Comparison of ENCODE assay signal across 8 cellular contexts in the genomic region with DNA sequence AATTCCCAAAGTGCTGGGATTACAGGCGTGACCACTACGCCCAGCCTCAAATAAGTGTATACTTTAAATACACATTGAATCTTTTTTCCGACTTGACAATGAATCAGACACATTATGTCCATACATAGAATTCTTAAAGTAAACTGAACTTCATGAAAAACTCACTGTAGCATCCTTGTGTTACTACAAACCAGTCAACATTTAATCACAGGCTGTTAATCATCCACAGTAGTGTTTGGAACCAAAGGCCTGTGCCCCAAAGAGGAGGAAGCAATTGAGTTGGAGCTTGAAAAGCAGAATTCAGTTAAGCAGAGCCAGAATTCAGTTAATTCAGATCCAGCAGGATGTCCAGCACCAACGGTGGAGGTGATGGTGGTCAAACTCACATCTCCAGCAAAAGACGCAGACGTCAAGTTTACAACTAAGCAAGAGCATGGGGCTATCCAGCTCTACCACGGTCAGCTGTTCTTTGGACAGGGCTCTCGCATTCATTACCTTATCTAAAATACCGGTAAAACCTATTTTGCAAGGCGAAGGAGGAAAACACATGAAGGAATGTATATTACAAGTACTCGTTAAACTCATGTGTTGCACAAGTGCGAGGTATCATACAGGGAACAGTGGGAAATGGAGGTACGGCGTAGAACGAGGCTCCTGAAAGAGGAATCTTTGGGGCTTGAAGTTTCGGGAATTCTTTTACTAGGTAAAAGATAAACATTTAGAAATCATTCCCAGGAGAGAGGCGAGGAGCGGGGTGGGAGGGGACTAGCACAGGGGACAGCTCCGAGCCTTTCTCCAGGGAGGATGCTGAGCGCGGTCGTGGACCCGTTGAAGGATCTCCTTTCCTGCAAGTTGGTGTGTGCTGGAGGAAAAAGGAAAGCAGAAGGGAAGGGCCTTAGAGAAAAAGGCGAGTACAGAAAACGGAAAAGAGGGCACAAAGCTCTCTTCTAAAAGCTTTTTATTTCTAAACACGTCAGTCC. TPM values are rescaled to one million over a fixed set of nuclear protein-coding genes. Genes with fewer than 3 reads are reported as not detected.
A peak's percentile ranks its signal among the peaks of the same experiment; 100 is the strongest.
DNase-seq lines count a peak whose midpoint lies in the region; ATAC-seq and TF ChIP-seq lines count a peak whose summit lies in the region.

No MANE protein-coding gene starts in this region.

- intact Hi-C loops in PC-3 (cut with micrococcal nuclease) (loop anchor here (2.0 to 10.0 kb wide), 2 partner anchors 31 to 113 kb away; no protein-coding TSS in a partner anchor), upper lobe of right lung (cut with DNase I) (no loop called here)

- peaks cover 10% of the 10 kb centered on the region; the same call in 1 of the 2 replicates for H4K20me1 ChIP-seq in PC-3 (ENCODE audit: low read length)

- peak overlapping the region; percentile 87 for H3K4me3 ChIP-seq in PC-3 (ENCODE audit: low read length)
- peak overlapping the region; percentile 91 to 99 for H3K4me3 ChIP-seq in duodenal mucosa (ENCODE audit: low read depth in 1 of 2, low read length in 2 of 2)
- H3K4me3 ChIP-seq in upper lobe of right lung: peak overlapping the region; percentile 99

- H3K27ac ChIP-seq in PC-3 (ENCODE audit: low read length) (no peak overlapping the region), duodenal mucosa (ENCODE audit: low read depth, low read length) (no peak overlapping the region), upper lobe of right lung (peak overlapping the region; percentile 99)

- no peaks in the 10 kb centered on the region for H3K9me3 ChIP-seq in PC-3 (ENCODE audit: low read length)
- H3K9me3 ChIP-seq in duodenal mucosa (ENCODE audit: control insufficient read depth in 1 of 2, low read length in 2 of 2): no peaks in the 10 kb centered on the region
- no peaks in the 10 kb centered on the region for H3K9me3 ChIP-seq in upper lobe of right lung

- H3F3A ChIP-seq in PC-3 (ENCODE audit: low read length, unreplicated experiment): no peaks in the 10 kb centered on the region

- CTCF ChIA-PET in PC-3 (lab: Charles Lee): interaction anchor here (0.6 to 1.0 kb wide), 2 partner anchors 19 to 110 kb away, joined by 3 read pairs; no protein-coding TSS in a partner anchor

- TF ChIP-seq CTCF in PC-3 (conservative IDR thresholded peaks at IDR 0.05; ENCODE audit: low read depth, low read length): no peak
- no peak for TF ChIP-seq CTCF in upper lobe of right lung (IDR thresholded peaks at IDR 0.05)

- H3K4me1 ChIP-seq in PC-3 (ENCODE audit: insufficient read depth, low read length) (0 out of 2 replicates have a peak, but pooled peaks cover 3% of the 10 kb centered on the region), duodenal mucosa (ENCODE audit: control insufficient read depth in 1 of 2, insufficient read depth in 2 of 2, low read length in 2 of 2) (peaks cover 14 to 27% of the 10 kb centered on the region in 2 donors), upper lobe of right lung (peaks cover 25% of the 10 kb centered on the region)

- H3K36me3 ChIP-seq in PC-3 (ENCODE audit: low read depth, low read length) (no peaks in the 10 kb centered on the region; the same call in 1 of the 2 replicates), duodenal mucosa (ENCODE audit: control insufficient read depth in 1 of 2, insufficient read depth in 2 of 2, low read length in 2 of 2) (peaks cover 3 to 6% of the 10 kb centered on the region in 2 donors), upper lobe of right lung (peaks cover 21% of the 10 kb centered on the region)

- peak; percentile 13 for DNase-seq in stimulated activated CD4-positive, alpha-beta T cell treated with anti-CD3 and anti-CD28 coated beads, Interleukin-4, amount 100 ng/mL, for 24 hours
- no peak for DNase-seq in stimulated activated CD4-positive, alpha-beta T cell treated with anti-CD3 and anti-CD28 coated beads, Interleukin-1b, Interleukin-23, amount 100 ng/mL, for 48 hours
- DNase-seq in PC-3 (peak; percentile 5), midbrain (lab: John Stamatoyannopoulos, UW) (peak; percentile 15), upper lobe of right lung (no peak)

- H3K27me3 ChIP-seq in PC-3 (ENCODE audit: low read length) (no peaks in the 10 kb centered on the region), duodenal mucosa (ENCODE audit: control insufficient read depth in 1 of 2, insufficient read depth in 2 of 2, low read length in 2 of 2) (no peaks in the 10 kb centered on the region), upper lobe of right lung (no peaks in the 10 kb centered on the region)

- H3K4me2 ChIP-seq in PC-3 (ENCODE audit: low read length): peak overlapping the region; percentile 96

- H3K79me2 ChIP-seq in PC-3 (ENCODE audit: low read length): peaks cover 43% of the 10 kb centered on the region

- H3K9ac ChIP-seq in PC-3 (ENCODE audit: low read length) (peak overlapping the region; percentile 95), duodenal mucosa (ENCODE audit: low read depth in 1 of 2, low read length in 2 of 2) (peak overlapping the region; percentile 80 to 95)

- peak overlapping the region; percentile 95 for H2AFZ ChIP-seq in PC-3 (ENCODE audit: low read length)

- no TSS peak for BruUV-seq in PC-3 (replicated peaks; lab: Mats Ljungman, UMichigan)

- ATAC-seq in PC-3 (peak; percentile 21), upper lobe of right lung (no peak), GM21825 (IDR thresholded peaks at IDR 0.05; ENCODE audit: unreplicated experiment) (no peak), HG03159 (IDR thresholded peaks at IDR 0.05; ENCODE audit: unreplicated experiment) (no peak)

- no peaks in the 10 kb centered on the region for H3K9me2 ChIP-seq in PC-3 (replicated peaks; ENCODE audit: low read length)

- POLR2A ChIA-PET in PC-3 (lab: Charles Lee; ENCODE audit: unreplicated experiment): interaction anchor here (0.5 kb wide), 1 partner anchor 432 kb away, joined by 5 read pairs; no protein-coding TSS in a partner anchor

RNA-seq across cellular contexts. Expression of gene SLC39A6, which starts 1.0 kb away (rescaled TPM):
- total RNA-seq in PC-3 (2014; rRNA removed) (18.3 and 25.5 TPM in 2 replicates), upper lobe of right lung (24.3 TPM)

RNA-seq across cellular contexts. Expression of gene ELP2, which starts 1.5 kb away (rescaled TPM):
- 24.6 and 47.3 TPM in 2 replicates for total RNA-seq in PC-3 (2014; rRNA removed)
- 69.0 TPM for total RNA-seq in upper lobe of right lung

RNA-seq across cellular contexts. Expression of gene MOCOS, which starts 59.1 kb away (rescaled TPM):
- 5.1 TPM in 2 replicates for total RNA-seq in PC-3 (2014; rRNA removed)
- total RNA-seq in upper lobe of right lung: 5.0 TPM

Comparison
In these comparisons a context has a peak if more than half of its experiments do, and no peak if none do; other contexts are left out.
1. DNase-seq: peak in stimulated activated CD4-positive, alpha-beta T cell treated with anti-CD3 and anti-CD28 coated beads, Interleukin-4, amount 100 ng/mL, for 24 hours (single experiment), PC-3 (single experiment) and midbrain (single experiment); none in stimulated activated CD4-positive, alpha-beta T cell treated with anti-CD3 and anti-CD28 coated beads, Interleukin-1b, Interleukin-23, amount 100 ng/mL, for 48 hours (single experiment) and upper lobe of right lung (single experiment).
2. Peak in every context shown above with its lines, with median percentiles within 50 percentile points of each other: H3K4me3 ChIP-seq.